In genomic region chr1:41361028-41361494, GRCh38 we compare ENCODE assay signal across 8 cellular contexts. TPM values are rescaled to one million over a fixed set of nuclear protein-coding genes. Genes with fewer than 3 reads are reported as not detected.
DNase-seq lines count a peak whose midpoint lies in the region; ATAC-seq, FAIRE-seq and TF ChIP-seq lines count a peak whose summit lies in the region.

FOXO6 (plus strand) TSS chr1:41361434.

- H3F3A ChIP-seq in smooth muscle cell (ENCODE audit: low read depth), result no peaks in the 10 kb centered on the region

- H3K36me3 Mint-ChIP-seq in WTC11 (no peaks in the 10 kb centered on the region), immature natural killer cell (no peaks in the 10 kb centered on the region)

- TF ChIP-seq POLR2A in A549 (IDR thresholded peaks at IDR 0.05; ENCODE audit: low read length), result no peak

- DNase-seq in A549 (ENCODE audit: low read depth in 1 of 2, low spot score in 1 of 2) (peak; percentile 92 to 96), NCI-H2196 (lab: John Stamatoyannopoulos, UW; ENCODE audit: unreplicated experiment) (peak; percentile 99), WTC11 (ENCODE audit: low spot score) (peak; percentile 98), immature natural killer cell (peak; percentile 94 to 96 (median 96)), smooth muscle cell (lab: John Stamatoyannopoulos, UW; ENCODE audit: unreplicated experiment) (peak; percentile 89)
- peak; percentile 93 for DNase-seq in central memory CD4-positive, alpha-beta T cell

- H4K20me1 ChIP-seq in smooth muscle cell (ENCODE audit: low read depth), result no peaks in the 10 kb centered on the region

- peak; percentile 76 to 91 for ATAC-seq in A549
- peak; percentile 89 for ATAC-seq in GM18868 (IDR thresholded peaks at IDR 0.05; ENCODE audit: unreplicated experiment)
- peak; percentile 83 for ATAC-seq in HG03139 (IDR thresholded peaks at IDR 0.05; ENCODE audit: unreplicated experiment)
- ATAC-seq in WTC11, result peak; percentile 86

- no peak for TF ChIP-seq EP300 in A549 (IDR thresholded peaks at IDR 0.05)

- peaks cover 29% of the 10 kb centered on the region for H3K27me3 ChIP-seq in smooth muscle cell (ENCODE audit: low read depth)

- H3K27ac ChIP-seq in A549, result peak within 1 kb of the TSS; percentile 45 to 81; a peak in 5 of 6 replicates
- H3K27ac ChIP-seq in smooth muscle cell (ENCODE audit: low read depth), result no peak within 1 kb of the TSS

- no peaks in the 10 kb centered on the region for H3K79me2 ChIP-seq in smooth muscle cell (ENCODE audit: low read depth)

- peak within 1 kb of the TSS; percentile 58 for H2AFZ ChIP-seq in smooth muscle cell (ENCODE audit: low read depth)

- no peaks in the 10 kb centered on the region for H3K9me3 ChIP-seq in A549
- H3K9me3 ChIP-seq in smooth muscle cell (replicated peaks; ENCODE audit: low read depth), result no peaks in the 10 kb centered on the region

- CTCF ChIA-PET in A549 (lab: Yijun Ruan, JAX), result interaction anchor here (0.6 to 1.7 kb wide), 14 partner anchors 9 to 78 kb away, joined by 3 to 7 read pairs (median 3); no protein-coding TSS in a partner anchor
- CTCF ChIA-PET in WTC11 (lab: Charles Lee), result interaction anchor here (0.6 to 4.8 kb wide), 38 partner anchors 10 to 1057 kb away, joined by 3 to 106 read pairs (median 8); no protein-coding TSS in a partner anchor

- peak in 1 of 2 experiments; percentile 27; a peak in 1 of 5 replicates for TF ChIP-seq RAD21 in A549 (conservative IDR thresholded peaks at IDR 0.05 in 1 of 2, IDR thresholded peaks at IDR 0.05 in 1 of 2)

- H3K36me3 ChIP-seq in smooth muscle cell (ENCODE audit: low read depth), result no peaks in the 10 kb centered on the region

- H3K27ac Mint-ChIP-seq in WTC11 (no peak within 1 kb of the TSS), immature natural killer cell (peak within 1 kb of the TSS; percentile 73 to 91 (median 85))

- H3K4me2 ChIP-seq in A549, result peak within 1 kb of the TSS; percentile 100
- peak within 1 kb of the TSS; percentile 98 for H3K4me2 ChIP-seq in smooth muscle cell

- H3K27me3 Mint-ChIP-seq in WTC11 (ENCODE audit: low read depth) (peaks cover 63% of the 10 kb centered on the region), immature natural killer cell (ENCODE audit: low read depth in 3 of 3) (peaks cover 8 to 20% (median 13%) of the 10 kb centered on the region in 3 donors)

- peak within 1 kb of the TSS; percentile 73 for H3K9ac ChIP-seq in smooth muscle cell (ENCODE audit: low read depth)

- H3K9me3 Mint-ChIP-seq in WTC11, result no peaks in the 10 kb centered on the region
- H3K9me3 Mint-ChIP-seq in immature natural killer cell, result no peaks in the 10 kb centered on the region

- no peak for FAIRE-seq in A549 (lab: Jason Lieb, UNC)

- peak; percentile 35; the same call in 2 of the 3 replicates for TF ChIP-seq CTCF in A549 (IDR thresholded peaks at IDR 0.05)
- TF ChIP-seq CTCF in WTC11 (IDR thresholded peaks at IDR 0.05), result peak; percentile 67
- TF ChIP-seq CTCF in smooth muscle cell (IDR thresholded peaks at IDR 0.05; ENCODE audit: borderline replicate concordance, insufficient read depth, poor library complexity, severe bottlenecking), result peak; percentile 24

- H3K4me3 ChIP-seq in A549 (peak within 1 kb of the TSS; percentile 55), smooth muscle cell (peak within 1 kb of the TSS; percentile 65)

- POLR2A ChIA-PET in A549 (lab: Yijun Ruan, JAX), result interaction anchor here (0.6 to 2.2 kb wide), 3 partner anchors 21 to 58 kb away, joined by 3 to 15 read pairs (median 3); no protein-coding TSS in a partner anchor
- POLR2A ChIA-PET in WTC11 (lab: Charles Lee), result interaction anchor here (1.0 to 2.4 kb wide), 3 partner anchors 34 to 55 kb away, joined by 3 to 7 read pairs (median 4); no protein-coding TSS in a partner anchor

- no CpG with 5 or more reads among the region's 56 CpGs for WGBS in A549 (ENCODE audit: missing lambda C conversion rate)
- 1% methylated on average over 40 of the region's 56 CpGs for WGBS in smooth muscle cell (ENCODE audit: low lambda C conversion rate)

- peak within 1 kb of the TSS; percentile 70 for H3K4me3 Mint-ChIP-seq in WTC11
- peak within 1 kb of the TSS; percentile 77 to 84 (median 78) for H3K4me3 Mint-ChIP-seq in immature natural killer cell

- H3K4me1 Mint-ChIP-seq in WTC11 (peaks cover 54% of the 10 kb centered on the region), immature natural killer cell (peaks cover 14 to 15% of the 10 kb centered on the region in 2 donors)

- peaks cover 16% of the 10 kb centered on the region; the same call in 2 of the 3 replicates for H3K4me1 ChIP-seq in A549
- peaks cover 26% of the 10 kb centered on the region for H3K4me1 ChIP-seq in smooth muscle cell (ENCODE audit: low read depth)

TF ChIP-seq in A549, 52 proteins besides CTCF, POLR2A, EP300 and RAD21:
- TF ChIP-seq SMC3 (IDR thresholded peaks at IDR 0.05) (peak; percentile 16; the same call in 1 of the 3 replicates), NFE2L2 (conservative IDR thresholded peaks at IDR 0.05; ENCODE audit: low read length) (no peak), E2F6 (IDR thresholded peaks at IDR 0.05; ENCODE audit: borderline replicate concordance, low read depth) (no peak), MAZ (IDR thresholded peaks at IDR 0.05; ENCODE audit: borderline replicate concordance, low read depth, low read length) (0 out of 2 replicates have a peak, but pooled peaks have one; percentile 18)

TF ChIP-seq in WTC11, 78 proteins besides CTCF, POLR2A, EP300 and RAD21:
- TF ChIP-seq FOXK1 (CRISPR knock-in tag; IDR thresholded peaks at IDR 0.05) (peak; percentile 41; the same call in 1 of the 2 replicates), KAT7 (CRISPR knock-in tag; IDR thresholded peaks at IDR 0.05; ENCODE audit: borderline replicate concordance) (no peak), SP1 (CRISPR knock-in tag; conservative IDR thresholded peaks at IDR 0.05) (peak; percentile 98), NFYB (CRISPR knock-in tag; conservative IDR thresholded peaks at IDR 0.05; ENCODE audit: low read depth) (peak; percentile 76), ZNF138 (CRISPR knock-in tag; conservative IDR thresholded peaks at IDR 0.05) (no peak), TP53 (CRISPR knock-in tag; IDR thresholded peaks at IDR 0.05) (0 out of 2 replicates have a peak, but pooled peaks have one; percentile 7), RORB (CRISPR knock-in tag; IDR thresholded peaks at IDR 0.05) (no peak), ZNF317 (CRISPR knock-in tag; IDR thresholded peaks at IDR 0.05; ENCODE audit: borderline replicate concordance, low read depth) (no peak), STAT6 (CRISPR knock-in tag; conservative IDR thresholded peaks at IDR 0.05; ENCODE audit: low read depth) (no peak), HMGA2 (CRISPR knock-in tag; IDR thresholded peaks at IDR 0.05) (no peak)

RNA-seq across cellular contexts. Expression of gene FOXO6, which starts in this region (rescaled TPM):
- 0.05 and 0.10 TPM in 2 replicates for polyA plus RNA-seq in A549 (2011; rRNA removed)
- 0.16 and 0.27 TPM in 2 replicates for polyA plus RNA-seq in A549 (2012; cell fraction: cytosol; rRNA removed)
- 0.22 and 0.47 TPM in 2 replicates for polyA plus RNA-seq in A549 (2012; cell fraction: nucleus; rRNA removed)
- polyA plus RNA-seq in A549 (2017; fragmentation: RNase III; extraction: RNeasy Plus Mini Kit Qiagen cat#74134 plus additional on column Dnase treatment), result 0.18 to 0.25 TPM (median 0.22 TPM) in 3 replicates
- 0.15 and 0.17 TPM in 2 replicates for polyA minus RNA-seq in A549 (2011; rRNA and poly(A)+ RNA removed)
- 5.4 to 7.4 TPM (median 7.0 TPM) in 3 replicates for total RNA-seq in WTC11 (2021)
- polyA plus RNA-seq in immature natural killer cell, result not detected
- 0.85 and 0.99 TPM in 2 replicates for total RNA-seq in smooth muscle cell
- 1.7 and 2.3 TPM in 2 replicates for polyA plus RNA-seq in smooth muscle cell

Comparison
In these comparisons a context has a peak if more than half of its experiments do, and no peak if none do; other contexts are left out.
1. Peak in DNase-seq, ATAC-seq, H3K4me3 ChIP-seq, H3K27ac ChIP-seq and H3K4me2 ChIP-seq in A549; RNA of the gene not detected or under 1 TPM.
2. Peak in DNase-seq in immature natural killer cell; RNA of the gene not detected or under 1 TPM.
3. Of the 8 proteins assayed by ChIP-seq in both WTC11 and A549: peak only in WTC11: TP53; only in A549: none; in both: CTCF; in neither: 6.